In the genomic region with DNA sequence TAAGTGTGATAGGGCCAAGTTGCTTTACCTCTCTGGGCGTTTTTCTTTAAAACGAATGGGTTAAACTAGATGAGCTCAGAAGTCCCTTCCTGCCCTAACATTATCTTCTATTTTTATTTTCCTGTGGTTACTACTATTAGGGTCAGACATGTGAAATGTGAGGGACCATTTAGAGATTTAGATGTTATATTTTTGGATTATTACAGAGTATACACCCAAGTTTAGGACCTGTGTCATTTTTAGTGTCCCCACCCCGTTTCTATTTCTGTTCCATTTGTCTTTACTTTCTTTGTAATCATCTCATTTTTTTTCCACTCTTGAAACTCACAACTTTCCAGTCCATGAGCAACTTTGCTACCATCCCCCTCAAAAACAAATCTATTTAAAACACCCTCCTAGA, we compare ENCODE assay signal across 25 cellular contexts. TPM values are rescaled to one million over a fixed set of nuclear protein-coding genes. Genes with fewer than 3 reads are reported as not detected.
DNase-seq lines count a peak whose midpoint lies in the region; ATAC-seq, FAIRE-seq and TF ChIP-seq lines count a peak whose summit lies in the region.
"Had no signal": no experiment of that assay in that cellular context is flagged by ENCODE, and none has a peak within 500 bp of the region (broad histone marks: within the 10 kb centered on the region; RNA-seq: fewer than 3 reads in every experiment).

No MANE protein-coding gene starts in this region.

- peak overlapping the region; percentile 12 for H3K27ac Mint-ChIP-seq in activated CD4-positive, alpha-beta T cell treated with anti-CD3 and anti-CD28 coated beads, Interleukin-2, amount 10 ng/mL, durations not matched to agents 7 days and 5 days
- H3K27ac Mint-ChIP-seq in naive B cell: peak overlapping the region in 3 of 6 donors; percentile 17 to 98 (median 57)

- H3K4me1 Mint-ChIP-seq in activated CD4-positive, alpha-beta T cell treated with anti-CD3 and anti-CD28 coated beads, Interleukin-2, amount 10 ng/mL, durations not matched to agents 7 days and 5 days: peaks cover 47% of the 10 kb centered on the region
- peaks cover 19 to 36% (median 19%) of the 10 kb centered on the region in 3 donors for H3K4me1 Mint-ChIP-seq in naive B cell

- H3K9me3 Mint-ChIP-seq in activated CD4-positive, alpha-beta T cell treated with anti-CD3 and anti-CD28 coated beads, Interleukin-2, amount 10 ng/mL, durations not matched to agents 7 days and 5 days: peaks cover 6% of the 10 kb centered on the region
- H3K9me3 Mint-ChIP-seq in naive B cell: no peaks in the 10 kb centered on the region
- H3K9me3 Mint-ChIP-seq: central memory CD8-positive, alpha-beta T cell had no signal

- in situ Hi-C loops in gastrocnemius medialis (cut with MboI; ENCODE audit: low sequenced_read_pairs in 4 of 4): no loop called here

- H3K4me3 ChIP-seq in SK-N-MC (no peak overlapping the region), gastrocnemius medialis (no peak overlapping the region), ascending aorta (no peak overlapping the region)
- H3K4me3 ChIP-seq: A549, dorsolateral prefrontal cortex, heart right ventricle, smooth muscle cell, upper lobe of right lung had no signal

- H3K36me3 Mint-ChIP-seq in activated CD4-positive, alpha-beta T cell treated with anti-CD3 and anti-CD28 coated beads, Interleukin-2, amount 10 ng/mL, durations not matched to agents 7 days and 5 days (ENCODE audit: low read depth): peaks cover 10% of the 10 kb centered on the region
- H3K36me3 Mint-ChIP-seq in naive B cell: peaks cover 0 to 5% of the 10 kb centered on the region in 2 donors

- H3K27me3 ChIP-seq in gastrocnemius medialis (no peaks in the 10 kb centered on the region), ascending aorta (no peaks in the 10 kb centered on the region)
- H3K27me3 ChIP-seq: BE2C, dorsolateral prefrontal cortex, heart right ventricle, upper lobe of right lung had no signal

- no peak for TF ChIP-seq POLR2A in GM12891 (IDR thresholded peaks at IDR 0.05; ENCODE audit: low read depth, low read length)
- no peak for TF ChIP-seq POLR2A in gastrocnemius medialis (IDR thresholded peaks at IDR 0.05)

- TF ChIP-seq CTCF in gastrocnemius medialis (IDR thresholded peaks at IDR 0.05 in 4 of 5, conservative IDR thresholded peaks at IDR 0.05 in 1 of 5) (no peak), ascending aorta (IDR thresholded peaks at IDR 0.05) (no peak)

- intact Hi-C loops in gastrocnemius medialis (cut with DNase I; ENCODE audit: low total_unique reads) (no loop called here), ascending aorta (cut with DNase I) (no loop called here)

- H3K4me1 ChIP-seq in gastrocnemius medialis: no peaks in the 10 kb centered on the region
- H3K4me1 ChIP-seq in ascending aorta: no peaks in the 10 kb centered on the region
- H3K4me1 ChIP-seq: A549, BE2C, upper lobe of right lung had no signal

- peak; percentile 48 for FAIRE-seq in GM12891 (lab: Jason Lieb, UNC)
- FAIRE-seq: A549, astrocyte, H1, HepG2 had no signal

- H3K4me3 Mint-ChIP-seq in activated CD4-positive, alpha-beta T cell treated with anti-CD3 and anti-CD28 coated beads, Interleukin-2, amount 10 ng/mL, durations not matched to agents 7 days and 5 days: no peak overlapping the region
- H3K4me3 Mint-ChIP-seq in naive B cell: peak overlapping the region in 6 of 8 donors; percentile 3 to 76 (median 48)
- H3K4me3 Mint-ChIP-seq: central memory CD8-positive, alpha-beta T cell had no signal

- H3K9me3 ChIP-seq in SK-N-MC (ENCODE audit: low read depth, low read length): no peaks in the 10 kb centered on the region
- H3K9me3 ChIP-seq in gastrocnemius medialis: no peaks in the 10 kb centered on the region
- H3K9me3 ChIP-seq in ascending aorta: no peaks in the 10 kb centered on the region
- H3K9me3 ChIP-seq: A549, BE2C, heart right ventricle, upper lobe of right lung had no signal

- POLR2A ChIA-PET in activated CD4-positive, alpha-beta T cell treated with anti-CD3 and anti-CD28 coated beads, Interleukin-2, amount 10 ng/mL, durations not matched to agents 7 days and 5 days (lab: Charles Lee): no interaction called here

- CTCF ChIA-PET in activated CD4-positive, alpha-beta T cell treated with anti-CD3 and anti-CD28 coated beads, Interleukin-2, amount 10 ng/mL, durations not matched to agents 7 days and 5 days (lab: Charles Lee): interaction anchor here (0.6 kb wide), 1 partner anchor 53 kb away, joined by 3 read pairs; no protein-coding TSS in a partner anchor

- no peaks in the 10 kb centered on the region for H3K27me3 Mint-ChIP-seq in activated CD4-positive, alpha-beta T cell treated with anti-CD3 and anti-CD28 coated beads, Interleukin-2, amount 10 ng/mL, durations not matched to agents 7 days and 5 days
- no peaks in the 10 kb centered on the region for H3K27me3 Mint-ChIP-seq in naive B cell
- H3K27me3 Mint-ChIP-seq: central memory CD8-positive, alpha-beta T cell had no signal

- DNase-seq in activated CD4-positive, alpha-beta T cell treated with anti-CD3 and anti-CD28 coated beads, Interleukin-2, amount 10 ng/mL, durations not matched to agents 7 days and 5 days: no peak
- no peak for DNase-seq in activated CD4-positive, alpha-beta T cell treated with anti-CD3 and anti-CD28 coated beads, Interleukin-2, amount 50 U/mL, for 1 hour
- no peak for DNase-seq in GM12891 (ENCODE audit: insufficient read length, low spot score)
- no peak for DNase-seq in SK-N-MC (ENCODE audit: low read depth, low spot score)
- no peak for DNase-seq in naive B cell
- DNase-seq in gastrocnemius medialis: no peak
- DNase-seq in EL: no peak
- DNase-seq in ascending aorta (ENCODE audit: low spot score in 2 of 2): no peak
- DNase-seq: activated gamma-delta T cell treated with Interleukin-2 at 50 U/mL for 16 hours, BE2C, dorsolateral prefrontal cortex, heart right ventricle, left cardiac atrium, NCI-H1092 treated with DMSO at 0.1 percent for 48 hours, NCI-H1930, NCI-H82, SW 1271, upper lobe of right lung had no signal

- H3K36me3 ChIP-seq in SK-N-MC (ENCODE audit: insufficient read depth, low read length) (no peaks in the 10 kb centered on the region), gastrocnemius medialis (no peaks in the 10 kb centered on the region), ascending aorta (no peaks in the 10 kb centered on the region)
- H3K36me3 ChIP-seq: heart right ventricle, upper lobe of right lung had no signal

- H3K27ac ChIP-seq in SK-N-MC (peak overlapping the region; percentile 99), gastrocnemius medialis (no peak overlapping the region), ascending aorta (no peak overlapping the region)
- H3K27ac ChIP-seq: A549, dorsolateral prefrontal cortex, heart right ventricle, HL-60, upper lobe of right lung had no signal

- peak in 1 of 2 donors; percentile 16 for ATAC-seq in naive B cell (ENCODE audit: low read depth in 2 of 2)
- no peak for ATAC-seq in gastrocnemius medialis
- ATAC-seq: A549, heart right ventricle, HepG2, left cardiac atrium, upper lobe of right lung had no signal

- no peak overlapping the region for H3K9ac ChIP-seq in SK-N-MC (ENCODE audit: insufficient read length)

TF ChIP-seq in GM12891, 5 proteins besides CTCF, POLR2A, EP300 and RAD21:
- no peak for TF ChIP-seq POLR2AphosphoS5 (IDR thresholded peaks at IDR 0.05; ENCODE audit: low read depth, low read length)
- no peak for TF ChIP-seq POU2F2 (IDR thresholded peaks at IDR 0.05; ENCODE audit: low read depth, low read length)
- TF ChIP-seq TAF1 (IDR thresholded peaks at IDR 0.05; ENCODE audit: low read depth, low read length): no peak
- TF ChIP-seq PAX5 (IDR thresholded peaks at IDR 0.05; ENCODE audit: insufficient read depth, low read length, severe bottlenecking): no peak
- TF ChIP-seq SPI1 (IDR thresholded peaks at IDR 0.05; ENCODE audit: low read depth, low read length): no peak

RNA-seq across cellular contexts. Expression of gene SLC4A8, which starts 56.3 kb away (rescaled TPM):
- 1 to 10 TPM; 2.9 to 4.4 TPM for total RNA-seq in activated CD4-positive, alpha-beta T cell treated with anti-CD3 and anti-CD28 coated beads, Interleukin-2, amount 10 ng/mL, durations not matched to agents 7 days and 5 days
- polyA plus RNA-seq in GM12891 (2012; ENCODE audit: low read depth, missing spikeins): 1.5 TPM
- 1 to 10 TPM in 4 of 6 donors, under 1 TPM in 2; 0.34 to 6.2 (median 1.6) TPM for polyA plus RNA-seq in naive B cell (ENCODE audit: low read depth in 6 of 6)
- total RNA-seq in gastrocnemius medialis (under 1 TPM in 1 of 4 donors, not detected in 3; 0.05 TPM), ascending aorta (not detected)
